In genomic region chr7:4981295-4981890, GRCh38 we compare ENCODE assay signal across 2 cellular contexts.
TF ChIP-seq lines count a peak whose summit lies in the region.

No MANE protein-coding gene starts in this region.

TF ChIP-seq in K562, 482 proteins besides CTCF, POLR2A, EP300 and RAD21:
- peak; percentile 63; the same call in 1 of the 2 replicates for TF ChIP-seq ZBTB33 (CRISPR knock-in tag; IDR thresholded peaks at IDR 0.05)

TF ChIP-seq in HepG2, 621 proteins besides CTCF, POLR2A, EP300 and RAD21:
- TF ChIP-seq ZBTB33 (CRISPR knock-in tag; IDR thresholded peaks at IDR 0.05) (peak; percentile 51; the same call in 1 of the 2 replicates), ZNF460 (CRISPR knock-in tag; IDR thresholded peaks at IDR 0.05; ENCODE audit: borderline replicate concordance) (peak; percentile 39; the same call in 1 of the 2 replicates)
